Comparison of ENCODE assay signal across 19 cellular contexts in genomic region chr11:73095613-73096012, GRCh38. TPM values are rescaled to one million over a fixed set of nuclear protein-coding genes. Genes with fewer than 3 reads are reported as not detected.
DNase-seq lines count a peak whose midpoint lies in the region; ATAC-seq, FAIRE-seq and TF ChIP-seq lines count a peak whose summit lies in the region.
"Had no signal": no experiment of that assay in that cellular context is flagged by ENCODE, and none has a peak within 500 bp of the region (broad histone marks: within the 10 kb centered on the region; RNA-seq: fewer than 3 reads in every experiment).

No MANE protein-coding gene starts in this region.

- no peak for FAIRE-seq in HepG2 (lab: Jason Lieb, UNC)
- FAIRE-seq: frontal cortex, islet of Langerhans had no signal

- H3K4me1 ChIP-seq in right lobe of liver, result peaks cover 0 to 6% (median 3%) of the 10 kb centered on the region in 4 donors
- H3K4me1 ChIP-seq in HepG2 (ENCODE audit: insufficient read depth, low read length), result 0 out of 2 replicates have a peak, but pooled peaks cover 7% of the 10 kb centered on the region
- peaks cover 8% of the 10 kb centered on the region for H3K4me1 ChIP-seq in cardiac muscle cell (ENCODE audit: low read depth)
- H3K4me1 ChIP-seq in neutrophil (ENCODE audit: control insufficient read depth in 1 of 2, insufficient read depth in 1 of 2, low read depth in 1 of 2, low read length in 1 of 2), result peaks cover 0 to 3% of the 10 kb centered on the region in 2 experiments
- H3K4me1 ChIP-seq: Caco-2 had no signal

- H3K4me2 ChIP-seq in HepG2 (ENCODE audit: low read depth, low read length), result no peak overlapping the region

- H3K9ac ChIP-seq in HepG2 (ENCODE audit: insufficient read depth, low read depth, low read length), result no peak overlapping the region

- CTCF ChIA-PET in HepG2 (lab: Yijun Ruan, JAX; ENCODE audit: low intra/inter-chr PET ratio, low total read pairs), result no interaction called here

- no peak for TF ChIP-seq POLR2A in right lobe of liver (IDR thresholded peaks at IDR 0.05)
- no peak for TF ChIP-seq POLR2A in HepG2 (IDR thresholded peaks at IDR 0.05; ENCODE audit: insufficient read depth in 1 of 2, low read depth in 2 of 2, low read length in 2 of 2)
- no peak for TF ChIP-seq POLR2A in erythroblast (IDR thresholded peaks at IDR 0.05; ENCODE audit: low read length)

- no peak for TF ChIP-seq RAD21 in HepG2 (CRISPR knock-in tag; IDR thresholded peaks at IDR 0.05)

- H3K27me3 ChIP-seq in right lobe of liver (no peaks in the 10 kb centered on the region), HepG2 (ENCODE audit: control insufficient read depth in 1 of 2, insufficient read depth in 2 of 2, low read length in 2 of 2) (no peaks in the 10 kb centered on the region), cardiac muscle cell (no peaks in the 10 kb centered on the region), neutrophil (no peaks in the 10 kb centered on the region)

- ATAC-seq in right lobe of liver (peak; percentile 51 to 76 (median 62)), HepG2 (no peak), GM19452 (IDR thresholded peaks at IDR 0.05; ENCODE audit: unreplicated experiment) (no peak)
- ATAC-seq: stimulated activated naive CD8-positive, alpha-beta T cell treated with anti-CD3 and anti-CD28 coated beads, Interleukin-15, Interleukin-2, amounts not matched to agents 100 U/mL and 50 U/mL, for 24 hours; T-helper 17 cell had no signal

- H3K36me3 ChIP-seq in right lobe of liver, result no peaks in the 10 kb centered on the region
- peaks cover 5 to 21% of the 10 kb centered on the region in 2 experiments; a peak in 4 of 5 replicates for H3K36me3 ChIP-seq in HepG2 (replicated peaks in 1 of 2; ENCODE audit: control insufficient read depth in 1 of 2, insufficient read depth in 2 of 2, low read length in 2 of 2)
- no peaks in the 10 kb centered on the region for H3K36me3 ChIP-seq in cardiac muscle cell
- no peaks in the 10 kb centered on the region for H3K36me3 ChIP-seq in neutrophil

- intact Hi-C loops in right lobe of liver (cut with DNase I), result no loop called here
- intact Hi-C loops in HepG2 (cut with micrococcal nuclease; ENCODE audit: unreplicated experiment), result no loop called here

- WGBS in right lobe of liver (ENCODE audit: insufficient coverage, low coverage, low lambda C conversion rate, missing lambda C conversion rate), result 63% methylated on average over 2 of the region's 2 CpGs
- 98% methylated on average over 2 of the region's 2 CpGs for WGBS in HepG2 (ENCODE audit: low lambda C conversion rate)

- in situ Hi-C loops in HepG2 (cut with HindIII; ENCODE audit: extremely low pct_ligation_motif_present, low pct_unique_long_range_greater_than_20kb), result no loop called here

- H3K9me3 ChIP-seq in right lobe of liver, result no peaks in the 10 kb centered on the region
- no peaks in the 10 kb centered on the region for H3K9me3 ChIP-seq in HepG2 (ENCODE audit: low read length)
- H3K9me3 ChIP-seq in cardiac muscle cell (ENCODE audit: low read depth), result no peaks in the 10 kb centered on the region
- H3K9me3 ChIP-seq in neutrophil, result no peaks in the 10 kb centered on the region
- H3K9me3 ChIP-seq: Caco-2 had no signal

- H2AFZ ChIP-seq in HepG2 (ENCODE audit: low read length), result no peak overlapping the region

- H3K79me2 ChIP-seq in HepG2 (ENCODE audit: insufficient read depth, low read length), result peaks cover 83% of the 10 kb centered on the region

- TF ChIP-seq EP300 in HepG2 (IDR thresholded peaks at IDR 0.05; ENCODE audit: low read depth in 2 of 2, low read length in 2 of 2) (no peak), HepG2 (CRISPR knock-in tag; IDR thresholded peaks at IDR 0.05; ENCODE audit: borderline replicate concordance) (no peak)

- POLR2A ChIA-PET in HepG2 (lab: Yijun Ruan, JAX), result no interaction called here

- H3K4me3 ChIP-seq in right lobe of liver (no peak overlapping the region), HepG2 (replicated peaks in 1 of 3; ENCODE audit: insufficient read depth in 1 of 3, low read depth in 2 of 3, low read length in 3 of 3) (no peak overlapping the region), cardiac muscle cell (no peak overlapping the region), neutrophil (ENCODE audit: low read depth in 1 of 2, low read length in 1 of 2) (no peak overlapping the region)

- TF ChIP-seq CTCF in right lobe of liver (IDR thresholded peaks at IDR 0.05) (no peak), HepG2 (CRISPR knock-in tag; IDR thresholded peaks at IDR 0.05) (no peak), cardiac muscle cell (IDR thresholded peaks at IDR 0.05; ENCODE audit: low read depth, low read length) (no peak), neutrophil (IDR thresholded peaks at IDR 0.05) (no peak)

- DNase-seq in right lobe of liver (no peak), HepG2 (ENCODE audit: low spot score) (no peak), cardiac muscle cell (ENCODE audit: low read depth in 1 of 2, low spot score in 1 of 2) (peak; percentile 2 to 19), NCI-H345 treated with DMSO at 0.1 percent for 48 hours (lab: John Stamatoyannopoulos, UW; ENCODE audit: unreplicated experiment) (no peak), HUDEP-2 (lab: John Stamatoyannopoulos, UW; ENCODE audit: unreplicated experiment in 76 of 76) (no peak), erythroblast (lab: John Stamatoyannopoulos, UW) (no peak)
- DNase-seq: ACHN; activated CD4-positive, alpha-beta memory T cell treated with anti-CD3 and anti-CD28 coated beads for 36 hours; Caco-2; effector CD4-positive, alpha-beta T cell; GF-D8; GOT3; NCI-H146; stimulated activated naive CD8-positive, alpha-beta T cell treated with anti-CD3 and anti-CD28 coated beads, Interleukin-15, Interleukin-2, amounts not matched to agents 100 U/mL and 50 U/mL, for 24 hours; T-helper 17 cell had no signal

- no TSS peak for BruUV-seq in HepG2 (replicated peaks; lab: Mats Ljungman, UMichigan)

- peaks cover 5% of the 10 kb centered on the region for H4K20me1 ChIP-seq in HepG2 (ENCODE audit: insufficient read depth, low read length)

- H3K27ac ChIP-seq in right lobe of liver, result no peak overlapping the region
- H3K27ac ChIP-seq in HepG2 (ENCODE audit: extremely low read length, insufficient read depth, low read length), result no peak overlapping the region
- H3K27ac ChIP-seq in cardiac muscle cell, result peak overlapping the region; percentile 81
- H3K27ac ChIP-seq in neutrophil, result peak overlapping the region; percentile 2

TF ChIP-seq in HepG2, 621 proteins besides CTCF, POLR2A, EP300 and RAD21 (continues in another document):
- TF ChIP-seq ZNF496 (CRISPR knock-in tag; IDR thresholded peaks at IDR 0.05; ENCODE audit: insufficient replicate concordance), result no peak
- TF ChIP-seq TFDP1 (CRISPR knock-in tag; IDR thresholded peaks at IDR 0.05; ENCODE audit: borderline replicate concordance), result no peak
- no peak for TF ChIP-seq ZNF382 (CRISPR knock-in tag; IDR thresholded peaks at IDR 0.05; ENCODE audit: borderline replicate concordance)
- TF ChIP-seq CENPBD1 (CRISPR knock-in tag; IDR thresholded peaks at IDR 0.05; ENCODE audit: borderline replicate concordance, low read depth), result no peak
- TF ChIP-seq SIN3A (IDR thresholded peaks at IDR 0.05; ENCODE audit: borderline replicate concordance, low read depth, low read length), result no peak
- TF ChIP-seq PPARG (CRISPR knock-in tag; conservative IDR thresholded peaks at IDR 0.05), result no peak
- no peak for TF ChIP-seq ZNF441 (CRISPR knock-in tag; IDR thresholded peaks at IDR 0.05; ENCODE audit: borderline replicate concordance)
- no peak for TF ChIP-seq RFXANK (CRISPR knock-in tag; IDR thresholded peaks at IDR 0.05)
- TF ChIP-seq ATF3 (CRISPR knock-in tag; IDR thresholded peaks at IDR 0.05), result no peak

RNA-seq across cellular contexts. Expression of gene FCHSD2, which starts 46.5 kb away (rescaled TPM):
- total RNA-seq in right lobe of liver (10 to 100 TPM; 10.8 to 25.9 (median 17.8) TPM), HepG2 (2016; rRNA removed; fragmentation: Illumina TruSeq; extraction: Trizol) (20.5 and 23.6 TPM in 2 replicates), cardiac muscle cell (9.6 and 12.3 TPM in 2 replicates)
- 36.4 and 45.6 TPM in 2 replicates for total RNA-seq in HepG2 (2016; cell fraction: cytosol; rRNA removed; fragmentation: Illumina TruSeq; extraction: Trizol; ENCODE audit: low read depth)
- 17.9 and 25.0 TPM in 2 replicates for total RNA-seq in HepG2 (2016; cell fraction: insoluble cytoplasmic fraction; rRNA removed; fragmentation: Illumina TruSeq; extraction: Trizol)
- total RNA-seq in HepG2 (2016; cell fraction: membrane; rRNA removed; fragmentation: Illumina TruSeq; extraction: Trizol), result 23.5 and 26.3 TPM in 2 replicates
- 28.1 and 35.4 TPM in 2 replicates for total RNA-seq in HepG2 (2016; cell fraction: nucleus; rRNA removed; fragmentation: Illumina TruSeq; extraction: Trizol)
- polyA plus RNA-seq in HepG2 (2011; rRNA removed) (24.6 and 24.8 TPM in 2 replicates), cardiac muscle cell (16.9 and 31.4 TPM in 2 replicates)
- polyA plus RNA-seq in HepG2 (2011; cell fraction: cytosol; rRNA removed), result 14.0 and 18.1 TPM in 2 replicates
- 32.8 and 33.0 TPM in 2 replicates for polyA plus RNA-seq in HepG2 (2011; cell fraction: nucleus; rRNA removed)
- polyA plus RNA-seq in HepG2 (2012), result 20.0 and 26.1 TPM in 2 replicates
- 8.8 and 9.5 TPM in 2 replicates for polyA plus RNA-seq in HepG2 (2016; cell fraction: cytosol; fragmentation: Illumina TruSeq; extraction: Trizol; ENCODE audit: low read depth)
- polyA plus RNA-seq in HepG2 (2016; cell fraction: insoluble cytoplasmic fraction; fragmentation: Illumina TruSeq; extraction: Trizol; ENCODE audit: low read depth), result 27.6 and 28.5 TPM in 2 replicates
- polyA plus RNA-seq in HepG2 (2016; cell fraction: membrane; fragmentation: Illumina TruSeq; extraction: Trizol; ENCODE audit: low read depth), result 18.7 and 19.6 TPM in 2 replicates
- polyA plus RNA-seq in HepG2 (2016; cell fraction: nucleus; fragmentation: Illumina TruSeq; extraction: Trizol; ENCODE audit: insufficient read depth, low read depth), result 50.7 and 53.8 TPM in 2 replicates
- polyA minus RNA-seq in HepG2 (2011; rRNA and poly(A)+ RNA removed; ENCODE audit: low replicate concordance), result 9.0 and 22.4 TPM in 2 replicates
- 21.3 and 25.2 TPM in 2 replicates for polyA minus RNA-seq in HepG2 (2011; cell fraction: cytosol; rRNA and poly(A)+ RNA removed)
- 51.1 and 62.9 TPM in 2 replicates for polyA minus RNA-seq in HepG2 (2011; cell fraction: nucleus; rRNA and poly(A)+ RNA removed)

Comparison
In these comparisons a context has a peak if more than half of its experiments do, and no peak if none do; other contexts are left out.
1. ATAC-seq: peak in right lobe of liver (4 of 4); none in HepG2 (single experiment) and GM19452 (single experiment).
2. DNase-seq: peak in cardiac muscle cell (2 of 2); none in right lobe of liver (0 of 3), HepG2 (single experiment), NCI-H345 treated with DMSO at 0.1 percent for 48 hours (single experiment), HUDEP-2 (0 of 76) and erythroblast (0 of 2).
3. H3K27ac ChIP-seq: peak in cardiac muscle cell (single experiment) and neutrophil (single experiment); none in right lobe of liver (0 of 3) and HepG2 (single experiment).